Comparison of ENCODE assay signal across 9 cellular contexts in the genomic region with DNA sequence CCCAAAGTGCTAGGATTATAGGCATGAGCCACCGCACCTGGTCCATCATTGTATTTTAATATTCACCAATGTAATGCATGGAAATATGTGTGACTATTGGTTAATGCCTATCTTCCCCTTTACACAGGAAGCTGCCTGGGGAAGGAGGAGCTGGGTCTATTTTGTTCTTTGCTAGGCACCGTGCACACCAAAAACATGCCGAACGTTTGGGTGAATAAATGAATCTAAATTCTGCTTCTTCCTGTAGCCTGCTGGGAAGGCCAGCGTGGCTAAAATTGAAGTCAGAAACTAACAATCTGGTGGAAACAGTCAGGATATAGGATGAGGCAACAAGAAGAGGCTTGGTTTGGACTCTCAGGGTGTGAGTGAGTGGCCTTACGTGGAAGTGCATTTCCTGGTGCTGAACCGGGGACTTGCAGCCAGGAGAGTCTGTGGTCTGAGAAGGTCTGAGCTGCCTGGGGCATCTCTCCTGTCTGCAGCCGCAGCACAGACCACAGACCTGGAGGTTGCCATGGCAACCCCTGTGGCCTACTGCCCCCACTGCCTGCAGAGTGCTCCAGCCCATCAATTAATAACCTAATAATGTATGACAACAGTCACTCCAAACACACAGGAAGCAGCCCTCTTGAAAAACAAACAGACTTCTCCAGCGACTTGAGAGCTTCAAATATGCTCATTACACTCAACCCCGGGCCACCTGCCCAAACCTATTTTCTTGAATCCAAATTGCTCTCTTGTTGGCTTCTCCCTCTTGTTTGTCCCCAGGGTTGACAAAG. TPM values are rescaled to one million over a fixed set of nuclear protein-coding genes. Genes with fewer than 3 reads are reported as not detected.
A peak's percentile ranks its signal among the peaks of the same experiment; 100 is the strongest.
DNase-seq lines count a peak whose midpoint lies in the region; ATAC-seq lines count a peak whose summit lies in the region.
"Had no signal": no experiment of that assay in that cellular context is flagged by ENCODE, and none has a peak within 500 bp of the region (broad histone marks: within the 10 kb centered on the region; RNA-seq: fewer than 3 reads in every experiment).

No MANE protein-coding gene starts in this region.

- H3K4ac ChIP-seq in mesendoderm (ENCODE audit: low read depth, low read length): no peak overlapping the region

- no peak overlapping the region for H2BK5ac ChIP-seq in mesendoderm (ENCODE audit: low read length)

- no CpG with 5 or more reads among the region's 10 CpGs for WGBS in mesendoderm (ENCODE audit: extremely low coverage, insufficient coverage, low lambda C conversion rate)

- H2BK15ac ChIP-seq in mesendoderm (replicated peaks; ENCODE audit: low read depth): no peak overlapping the region

- H2BK120ac ChIP-seq in mesendoderm (ENCODE audit: low read depth, low read length): no peak overlapping the region

- no peaks in the 10 kb centered on the region for H3K27me3 ChIP-seq in mesendoderm (ENCODE audit: insufficient read depth, low read length, poor library complexity)
- H3K27me3 ChIP-seq: pancreas had no signal

- no peaks in the 10 kb centered on the region for H3K79me1 ChIP-seq in mesendoderm (ENCODE audit: low read length)

- H3K27ac Mint-ChIP-seq in activated T-helper 2 cell treated with anti-CD3 and anti-CD28 coated beads, Interferon-gamma antibody, Interleukin-2, Interleukin-4, amounts not matched to agents 10 μg/mL and 5 μg/mL and 100 μg/mL, durations not matched to agents 14 hours and 24 hours and 36 hours: peak overlapping the region; percentile 92

- no peak overlapping the region for H3K4me3 ChIP-seq in mesendoderm (ENCODE audit: low read length)
- H3K4me3 ChIP-seq: pancreas had no signal

- H3K4me2 ChIP-seq in mesendoderm (ENCODE audit: low read length): no peak overlapping the region

- H3K9ac ChIP-seq in mesendoderm (ENCODE audit: low read length): no peak overlapping the region

- no peak overlapping the region for H3K23ac ChIP-seq in mesendoderm (ENCODE audit: low read length)

- peak overlapping the region; percentile 23 for H3K4me3 Mint-ChIP-seq in activated T-helper 2 cell treated with anti-CD3 and anti-CD28 coated beads, Interferon-gamma antibody, Interleukin-2, Interleukin-4, amounts not matched to agents 10 μg/mL and 5 μg/mL and 100 μg/mL, durations not matched to agents 14 hours and 24 hours and 36 hours (ENCODE audit: low read depth)

- H3K56ac ChIP-seq in mesendoderm (ENCODE audit: low read length): no peak overlapping the region

- no peak overlapping the region for H3K27ac ChIP-seq in mesendoderm (ENCODE audit: low read depth, low read length)
- H3K27ac ChIP-seq: pancreas had no signal

- H3K79me2 ChIP-seq in mesendoderm (ENCODE audit: control insufficient read depth, insufficient read depth, low read length): no peaks in the 10 kb centered on the region

- no peak overlapping the region for H3K18ac ChIP-seq in mesendoderm (ENCODE audit: low read length)

- intact Hi-C loops in activated T-helper 2 cell treated with anti-CD3 and anti-CD28 coated beads, Interferon-gamma antibody, Interleukin-2, Interleukin-4, amounts not matched to agents 10 μg/mL and 5 μg/mL and 100 μg/mL, durations not matched to agents 14 hours and 24 hours and 36 hours (cut with micrococcal nuclease): loop anchor here (5.0 to 10.0 kb wide), 5 partner anchors 52 to 865 kb away; a partner anchor contains a TSS

- H3K4me1 Mint-ChIP-seq in activated T-helper 2 cell treated with anti-CD3 and anti-CD28 coated beads, Interferon-gamma antibody, Interleukin-2, Interleukin-4, amounts not matched to agents 10 μg/mL and 5 μg/mL and 100 μg/mL, durations not matched to agents 14 hours and 24 hours and 36 hours (ENCODE audit: low read depth): peaks cover 68% of the 10 kb centered on the region

- no peak overlapping the region for H4K8ac ChIP-seq in mesendoderm (ENCODE audit: low read depth, low read length)

- H3K36me3 Mint-ChIP-seq in activated T-helper 2 cell treated with anti-CD3 and anti-CD28 coated beads, Interferon-gamma antibody, Interleukin-2, Interleukin-4, amounts not matched to agents 10 μg/mL and 5 μg/mL and 100 μg/mL, durations not matched to agents 14 hours and 24 hours and 36 hours (ENCODE audit: low read depth): peaks cover 52% of the 10 kb centered on the region

- H3K27me3 Mint-ChIP-seq in activated T-helper 2 cell treated with anti-CD3 and anti-CD28 coated beads, Interferon-gamma antibody, Interleukin-2, Interleukin-4, amounts not matched to agents 10 μg/mL and 5 μg/mL and 100 μg/mL, durations not matched to agents 14 hours and 24 hours and 36 hours (ENCODE audit: low read depth): no peaks in the 10 kb centered on the region

- peak; percentile 85 for ATAC-seq in GM19328 (IDR thresholded peaks at IDR 0.05; ENCODE audit: unreplicated experiment)
- ATAC-seq in HG03159 (IDR thresholded peaks at IDR 0.05; ENCODE audit: unreplicated experiment): peak; percentile 90

- H4K5ac ChIP-seq in mesendoderm (ENCODE audit: low read length): no peak overlapping the region

- H3K4me1 ChIP-seq in mesendoderm (ENCODE audit: control insufficient read depth, low read depth, low read length): peaks cover 4% of the 10 kb centered on the region

- no peaks in the 10 kb centered on the region for H3K36me3 ChIP-seq in mesendoderm (ENCODE audit: control insufficient read depth, insufficient read depth, low read length)
- H3K36me3 ChIP-seq: pancreas had no signal

- DNase-seq in GDM1 (lab: John Stamatoyannopoulos, UW) (peak; percentile 22), NCI-H2227 (lab: John Stamatoyannopoulos, UW; ENCODE audit: unreplicated experiment) (peak; percentile 92), mesendoderm (peak; percentile 79), nucleus accumbens (lab: John Stamatoyannopoulos, UW) (no peak)
- DNase-seq in activated T-helper 2 cell treated with anti-CD3 and anti-CD28 coated beads, Interferon-gamma antibody, Interleukin-2, Interleukin-4, amounts not matched to agents 10 μg/mL and 5 μg/mL and 100 μg/mL, durations not matched to agents 14 hours and 24 hours and 36 hours (ENCODE audit: low spot score): peak; percentile 55
- DNase-seq in stimulated activated CD4-positive, alpha-beta T cell treated with anti-CD3 and anti-CD28 coated beads, Interleukin-4, amount 100 ng/mL, for 1 hour: no peak

- no peak overlapping the region for H2AK5ac ChIP-seq in mesendoderm (ENCODE audit: low read length)

- H3K9me3 Mint-ChIP-seq in activated T-helper 2 cell treated with anti-CD3 and anti-CD28 coated beads, Interferon-gamma antibody, Interleukin-2, Interleukin-4, amounts not matched to agents 10 μg/mL and 5 μg/mL and 100 μg/mL, durations not matched to agents 14 hours and 24 hours and 36 hours: peaks cover 5% of the 10 kb centered on the region

RNA-seq across cellular contexts. Expression of a gene that starts 5.5 kb away (rescaled TPM):
- total RNA-seq in activated T-helper 2 cell treated with anti-CD3 and anti-CD28 coated beads, Interferon-gamma antibody, Interleukin-2, Interleukin-4, amounts not matched to agents 10 μg/mL and 5 μg/mL and 100 μg/mL, durations not matched to agents 14 hours and 24 hours and 36 hours: 5.7 and 6.0 TPM in 2 replicates
- polyA plus RNA-seq in mesendoderm (2013, experiment 1 of 2): 0.22 TPM
- 0.27 TPM for polyA plus RNA-seq in mesendoderm (2013, experiment 2 of 2)

Comparison
In these comparisons a context has a peak if more than half of its experiments do, and no peak if none do; other contexts are left out.
1. DNase-seq: peak in GDM1 (single experiment), NCI-H2227 (single experiment), activated T-helper 2 cell treated with anti-CD3 and anti-CD28 coated beads, Interferon-gamma antibody, Interleukin-2, Interleukin-4, amounts not matched to agents 10 μg/mL and 5 μg/mL and 100 μg/mL, durations not matched to agents 14 hours and 24 hours and 36 hours (single experiment) and mesendoderm (single experiment); none in nucleus accumbens (0 of 56) and stimulated activated CD4-positive, alpha-beta T cell treated with anti-CD3 and anti-CD28 coated beads, Interleukin-4, amount 100 ng/mL, for 1 hour (single experiment).